In the genomic region with DNA sequence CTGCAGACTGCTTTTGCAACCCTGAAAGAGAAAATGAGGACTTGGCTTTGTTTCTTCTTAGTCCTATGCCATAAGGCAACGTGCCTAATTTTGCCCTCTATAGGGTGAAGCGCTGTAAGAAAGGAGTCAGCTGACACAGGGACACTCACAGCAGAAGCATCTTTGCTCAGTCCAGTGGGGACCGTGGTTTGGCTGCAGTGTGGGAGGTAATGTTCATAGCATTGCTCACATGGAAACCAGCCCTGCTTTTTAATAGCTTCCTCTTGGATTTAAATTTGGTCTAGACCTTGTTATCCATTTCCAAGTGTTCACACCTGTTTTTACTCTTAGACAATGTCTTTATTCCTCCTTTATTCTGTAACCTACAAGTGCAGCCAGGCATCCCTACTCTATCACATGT, we compare ENCODE assay signal across 17 cellular contexts.
A peak's percentile ranks its signal among the peaks of the same experiment; 100 is the strongest.
DNase-seq lines count a peak whose midpoint lies in the region; ATAC-seq and TF ChIP-seq lines count a peak whose summit lies in the region.
"Had no signal": no experiment of that assay in that cellular context is flagged by ENCODE, and none has a peak within 500 bp of the region (broad histone marks: within the 10 kb centered on the region; RNA-seq: fewer than 3 reads in every experiment).

No MANE protein-coding gene starts in this region.

- H4K91ac ChIP-seq in trophoblast cell (ENCODE audit: low read depth, low read length): no peak overlapping the region

- H4K12ac ChIP-seq in trophoblast cell (ENCODE audit: low read depth, low read length): no peak overlapping the region

- H3K4me1 ChIP-seq in trophoblast cell (ENCODE audit: control insufficient read depth in 1 of 2, insufficient read depth in 2 of 2, low read length in 2 of 2) (no peaks in the 10 kb centered on the region), stomach (no peaks in the 10 kb centered on the region)
- H3K4me1 ChIP-seq in CD4-positive, alpha-beta memory T cell (ENCODE audit: insufficient read depth, low read length): no peaks in the 10 kb centered on the region
- H3K4me1 ChIP-seq: BLaER1 treated with 17β-estradiol and CSF1 and Interleukin-3, amounts not matched to agents 10 nM and 100 nM; SJCRH30 had no signal

- peaks cover 0 to 2% of the 10 kb centered on the region in 2 donors for H3K27me3 Mint-ChIP-seq in CD4-positive, alpha-beta memory T cell

- H4K8ac ChIP-seq in trophoblast cell (ENCODE audit: low read depth, low read length): no peak overlapping the region

- intact Hi-C loops in CD4-positive, alpha-beta memory T cell (cut with micrococcal nuclease): no loop called here
- intact Hi-C loops in stomach (cut with DNase I; ENCODE audit: low total_unique reads): no loop called here

- H2AFZ ChIP-seq in trophoblast cell (ENCODE audit: insufficient read depth, low read length, poor library complexity): no peak overlapping the region
- H2AFZ ChIP-seq: GM23338 had no signal

- WGBS in trophoblast cell (ENCODE audit: extremely low coverage, insufficient coverage, insufficient read length): no CpG with 5 or more reads among the region's 3 CpGs
- 65 to 87% (median 70%) methylated on average over 3 of the region's 3 CpGs for WGBS in stomach, 5 donors

- no peak overlapping the region for H3K4me3 Mint-ChIP-seq in CD4-positive, alpha-beta memory T cell
- H3K4me3 Mint-ChIP-seq: GM23338 had no signal

- ATAC-seq in GM18519 (IDR thresholded peaks at IDR 0.05; ENCODE audit: low FRiP score, unreplicated experiment): no peak
- ATAC-seq: GM23338 had no signal

- H3K36me3 ChIP-seq in trophoblast cell (ENCODE audit: control insufficient read depth in 1 of 2, insufficient read depth in 2 of 2, low read length in 2 of 2) (no peaks in the 10 kb centered on the region), stomach (no peaks in the 10 kb centered on the region)
- H3K36me3 ChIP-seq in CD4-positive, alpha-beta memory T cell (ENCODE audit: insufficient read depth, low read length): no peaks in the 10 kb centered on the region
- H3K36me3 ChIP-seq: BLaER1 treated with 17β-estradiol and CSF1 and Interleukin-3, amounts not matched to agents 10 nM and 100 nM; SJCRH30 had no signal

- H3K9me3 ChIP-seq in trophoblast cell (ENCODE audit: insufficient read depth, low read depth, low read length): no peaks in the 10 kb centered on the region
- H3K9me3 ChIP-seq in CD4-positive, alpha-beta memory T cell (ENCODE audit: control insufficient read depth in 1 of 2, low read length in 2 of 2): no peaks in the 10 kb centered on the region
- peaks cover 0 to 5% (median 0%) of the 10 kb centered on the region in 4 donors for H3K9me3 ChIP-seq in stomach
- H3K9me3 ChIP-seq: BLaER1 treated with 17β-estradiol and CSF1 and Interleukin-3, amounts not matched to agents 10 nM and 100 nM; SJCRH30 had no signal

- no peaks in the 10 kb centered on the region for H3K36me3 Mint-ChIP-seq in CD4-positive, alpha-beta memory T cell

- H3K9me3 Mint-ChIP-seq in CD4-positive, alpha-beta memory T cell: peaks cover 0 to 3% (median 2%) of the 10 kb centered on the region in 8 donors
- H3K9me3 Mint-ChIP-seq: GM23338 had no signal

- H2BK5ac ChIP-seq in trophoblast cell (ENCODE audit: low read depth, low read length, poor library complexity): no peak overlapping the region

- H3K27me3 ChIP-seq in trophoblast cell (ENCODE audit: insufficient read depth, low read length) (no peaks in the 10 kb centered on the region), stomach (no peaks in the 10 kb centered on the region)
- no peaks in the 10 kb centered on the region for H3K27me3 ChIP-seq in CD4-positive, alpha-beta memory T cell (ENCODE audit: insufficient read depth, low read length)
- H3K27me3 ChIP-seq: BLaER1 treated with 17β-estradiol and CSF1 and Interleukin-3, amounts not matched to agents 10 nM and 100 nM; SJCRH30 had no signal

- DNase-seq in EH (ENCODE audit: low read depth) (peak; percentile 68), M059J (ENCODE audit: low read depth) (peak; percentile 70), astrocyte of the hippocampus (ENCODE audit: low read depth, low spot score) (peak; percentile 63), trophoblast cell (no peak), SIG-M5 treated with dmso at 0.1 percent for 504 hours (lab: John Stamatoyannopoulos, UW; ENCODE audit: unreplicated experiment) (no peak), stomach (no peak)
- no peak for DNase-seq in CD4-positive, alpha-beta memory T cell
- DNase-seq: Karpas-422, NCI-H1417, NCI-H1930, NCI-H2171 treated with DMSO at 0.1 percent for 48 hours, NCI-H510A, RPMI8226, SJCRH30 had no signal

- no peak overlapping the region for H2BK12ac ChIP-seq in trophoblast cell (ENCODE audit: low read length)

- H3K4me3 ChIP-seq in trophoblast cell (ENCODE audit: low read depth, low read length) (no peak overlapping the region), stomach (no peak overlapping the region)
- H3K4me3 ChIP-seq in CD4-positive, alpha-beta memory T cell (ENCODE audit: low read length in 2 of 2): no peak overlapping the region
- H3K4me3 ChIP-seq: BLaER1 treated with 17β-estradiol and CSF1 and Interleukin-3, amounts not matched to agents 10 nM and 100 nM; GM23338; SJCRH30 had no signal

- H3K23ac ChIP-seq in trophoblast cell (ENCODE audit: low read length): peak overlapping the region; percentile 33

- no peaks in the 10 kb centered on the region for H3K79me2 ChIP-seq in trophoblast cell (ENCODE audit: control insufficient read depth, insufficient read depth, low read length, poor library complexity)

- H3K9ac ChIP-seq in trophoblast cell (ENCODE audit: low read length): no peak overlapping the region
- H3K9ac ChIP-seq: BLaER1 treated with 17β-estradiol and CSF1 and Interleukin-3, amounts not matched to agents 10 nM and 100 nM had no signal

- no peak overlapping the region for H2BK120ac ChIP-seq in trophoblast cell (ENCODE audit: insufficient read depth, low read length, poor library complexity)

- no peak overlapping the region for H2AK5ac ChIP-seq in trophoblast cell (ENCODE audit: low read length)

- H3K27ac Mint-ChIP-seq in CD4-positive, alpha-beta memory T cell: no peak overlapping the region
- H3K27ac Mint-ChIP-seq: GM23338 had no signal

- no peak overlapping the region for H3K14ac ChIP-seq in trophoblast cell (ENCODE audit: low read length)

- no peak overlapping the region for H3K4me2 ChIP-seq in trophoblast cell (ENCODE audit: low read length)
- H3K4me2 ChIP-seq: BLaER1 treated with 17β-estradiol and CSF1 and Interleukin-3, amounts not matched to agents 10 nM and 100 nM; GM23338 had no signal

- no peak for TF ChIP-seq CTCF in stomach (IDR thresholded peaks at IDR 0.05)

- no peaks in the 10 kb centered on the region for H3K4me1 Mint-ChIP-seq in CD4-positive, alpha-beta memory T cell
- H3K4me1 Mint-ChIP-seq: GM23338 had no signal

- TF ChIP-seq EP300 in stomach (IDR thresholded peaks at IDR 0.05): no peak

- no peak overlapping the region for H3K27ac ChIP-seq in trophoblast cell (ENCODE audit: low read depth, low read length)
- no peak overlapping the region for H3K27ac ChIP-seq in CD4-positive, alpha-beta memory T cell (ENCODE audit: low read depth, low read length)
- no peak overlapping the region for H3K27ac ChIP-seq in stomach
- H3K27ac ChIP-seq: BLaER1 treated with 17β-estradiol and CSF1 and Interleukin-3, amounts not matched to agents 10 nM and 100 nM; SJCRH30 had no signal

- H3K4ac ChIP-seq in trophoblast cell (ENCODE audit: low read depth, low read length): no peak overlapping the region

- no peak for TF ChIP-seq POLR2A in stomach (IDR thresholded peaks at IDR 0.05)

- H3K18ac ChIP-seq in trophoblast cell (ENCODE audit: low read length): no peak overlapping the region

- H3K79me1 ChIP-seq in trophoblast cell (ENCODE audit: low read length): no peaks in the 10 kb centered on the region

- POLR2A ChIA-PET in CD4-positive, alpha-beta memory T cell (lab: Charles Lee; ENCODE audit: partially characterized antibody): no interaction called here

- CTCF ChIA-PET in CD4-positive, alpha-beta memory T cell (lab: Charles Lee; ENCODE audit: partially characterized antibody): no interaction called here

Comparison
In these comparisons a context has a peak if more than half of its experiments do, and no peak if none do; other contexts are left out.
1. DNase-seq: peak in EH (single experiment), M059J (single experiment) and astrocyte of the hippocampus (single experiment); none in trophoblast cell (0 of 2), CD4-positive, alpha-beta memory T cell (0 of 5), SIG-M5 treated with dmso at 0.1 percent for 504 hours (single experiment) and stomach (single experiment).